Comparison of ENCODE assay signal across 17 cellular contexts in genomic region chr7:95322396-95322795, GRCh38.
A peak's percentile ranks its signal among the peaks of the same experiment; 100 is the strongest.
DNase-seq lines count a peak whose midpoint lies in the region; ATAC-seq and TF ChIP-seq lines count a peak whose summit lies in the region.
"Had no signal": no experiment of that assay in that cellular context is flagged by ENCODE, and none has a peak within 500 bp of the region (broad histone marks: within the 10 kb centered on the region; RNA-seq: fewer than 3 reads in every experiment).

No MANE protein-coding gene starts in this region.

- in situ Hi-C loops in GM13977 (cut with MboI; ENCODE audit: low pct_unique_long_range_greater_than_20kb, low sequenced_read_pairs, unreplicated experiment), result no loop called here

- ATAC-seq in HG02852 (IDR thresholded peaks at IDR 0.05; ENCODE audit: unreplicated experiment) (no peak), HG02588 (IDR thresholded peaks at IDR 0.05; ENCODE audit: unreplicated experiment) (no peak), HG03378 (IDR thresholded peaks at IDR 0.05; ENCODE audit: unreplicated experiment) (no peak)
- ATAC-seq: SK-N-SH treated with all-trans-retinoic acid at 6 μM for 48 hours had no signal

- H3K27ac ChIP-seq in 22Rv1 (peak overlapping the region; percentile 93), VCaP (peak overlapping the region; percentile 75)

- DNase-seq in GM13977 (ENCODE audit: low spot score), result peak; percentile 22
- DNase-seq in fibroblast of peridontal ligament (ENCODE audit: extremely low read depth), result peak; percentile 12
- DNase-seq in HK-2 (ENCODE audit: unreplicated experiment), result no peak
- DNase-seq: CD4-positive, alpha-beta memory T cell; KBM-7; NCI-H1092; NCI-H146; NCI-H2029; NCI-H2227 treated with DMSO at 0.1 percent for 48 hours; NCI-H510A; NK-92 treated with Interleukin-12 subunit alpha and Interleukin-12 subunit beta, amount 100 ng/mL, for 24 hours had no signal

- no peak for TF ChIP-seq CTCF in 22Rv1 (IDR thresholded peaks at IDR 0.05)
- no peak for TF ChIP-seq CTCF in GM13977 (IDR thresholded peaks at IDR 0.05; ENCODE audit: extremely low read depth, insufficient read depth, missing control alignments)
- no peak for TF ChIP-seq CTCF in VCaP (conservative IDR thresholded peaks at IDR 0.05)
